In genomic region chr5:108381955-108382783, GRCh38 we compare ENCODE assay signal across 8 cellular contexts. TPM values are rescaled to one million over a fixed set of nuclear protein-coding genes. Genes with fewer than 3 reads are reported as not detected.
DNase-seq lines count a peak whose midpoint lies in the region; ATAC-seq and TF ChIP-seq lines count a peak whose summit lies in the region.

FBXL17 (minus strand) TSS chr5:108382098.

- peak; percentile 58; the same call in 1 of the 2 replicates for TF ChIP-seq EP300 in Ishikawa (IDR thresholded peaks at IDR 0.05; ENCODE audit: borderline replicate concordance)

- H3K9me3 ChIP-seq in muscle layer of colon (ENCODE audit: low read length), result no peaks in the 10 kb centered on the region

- no peak for TF ChIP-seq RAD21 in Ishikawa (IDR thresholded peaks at IDR 0.05; ENCODE audit: low read depth)

- peaks cover 4% of the 10 kb centered on the region for H3K9me3 Mint-ChIP-seq in activated T-cell treated with anti-CD3 and anti-CD28 coated beads, Interleukin-2, amount 50 U/mL, for 4 hours

- H3K4me1 ChIP-seq in muscle layer of colon (ENCODE audit: insufficient read depth, low read length), result peaks cover 19% of the 10 kb centered on the region

- no peaks in the 10 kb centered on the region for H3K27me3 Mint-ChIP-seq in activated T-cell treated with anti-CD3 and anti-CD28 coated beads, Interleukin-2, amount 50 U/mL, for 4 hours (ENCODE audit: low read depth)

- H3K36me3 Mint-ChIP-seq in activated T-cell treated with anti-CD3 and anti-CD28 coated beads, Interleukin-2, amount 50 U/mL, for 4 hours (ENCODE audit: insufficient read depth), result peaks cover 8% of the 10 kb centered on the region

- peak within 1 kb of the TSS; percentile 94 for H3K4me3 Mint-ChIP-seq in activated T-cell treated with anti-CD3 and anti-CD28 coated beads, Interleukin-2, amount 50 U/mL, for 4 hours

- peak within 1 kb of the TSS; percentile 59 for H3K9ac ChIP-seq in muscle layer of colon (ENCODE audit: low read length)

- DNase-seq in DMS153 (lab: John Stamatoyannopoulos, UW), result peak; percentile 83
- peak; percentile 83 for DNase-seq in activated T-cell treated with anti-CD3 and anti-CD28 coated beads, Interleukin-2, amount 50 U/mL, for 4 hours
- peak; percentile 83 to 88 for DNase-seq in stimulated activated CD8-positive, alpha-beta memory T cell treated with anti-CD3 and anti-CD28 coated beads, Interleukin-7, amount 100 ng/mL, for 4 hours (ENCODE audit: low read depth in 2 of 2)

- H3K4me3 ChIP-seq in muscle layer of colon (ENCODE audit: low read depth in 1 of 2, low read length in 2 of 2), result peak within 1 kb of the TSS; percentile 54 to 88

- peak within 1 kb of the TSS; percentile 98 for H3K27ac ChIP-seq in muscle layer of colon (ENCODE audit: low read depth, low read length)

- no peaks in the 10 kb centered on the region for H3K27me3 ChIP-seq in muscle layer of colon (ENCODE audit: control insufficient read depth in 1 of 2, insufficient read depth in 2 of 2, low read length in 2 of 2)

- ATAC-seq in GM21576 (IDR thresholded peaks at IDR 0.05; ENCODE audit: unreplicated experiment), result peak; percentile 74
- peak; percentile 76 to 78 for ATAC-seq in activated T-cell treated with anti-CD3 and anti-CD28 coated beads, Interleukin-2, amount 50 U/mL, for 4 hours
- peak; percentile 92 for ATAC-seq in esophagus mucosa

- peaks cover 34% of the 10 kb centered on the region for H3K4me1 Mint-ChIP-seq in activated T-cell treated with anti-CD3 and anti-CD28 coated beads, Interleukin-2, amount 50 U/mL, for 4 hours (ENCODE audit: low read depth)

- H3K36me3 ChIP-seq in muscle layer of colon (ENCODE audit: insufficient read depth, low read length), result no peaks in the 10 kb centered on the region

TF ChIP-seq in Ishikawa, 13 proteins besides CTCF, POLR2A, EP300 and RAD21:
- no peak for TF ChIP-seq TEAD4 (IDR thresholded peaks at IDR 0.05)
- TF ChIP-seq YY1 (IDR thresholded peaks at IDR 0.05; ENCODE audit: low read depth), result peak; percentile 23; the same call in 1 of the 2 replicates
- no peak for TF ChIP-seq REST (IDR thresholded peaks at IDR 0.05; ENCODE audit: low read depth)
- peak; percentile 66; the same call in 1 of the 2 replicates for TF ChIP-seq TCF12 (IDR thresholded peaks at IDR 0.05; ENCODE audit: low read depth)
- TF ChIP-seq CEBPB (IDR thresholded peaks at IDR 0.05), result no peak
- TF ChIP-seq USF1 (IDR thresholded peaks at IDR 0.05), result peak; percentile 73
- TF ChIP-seq EGR1 (IDR thresholded peaks at IDR 0.05), result no peak
- peak; percentile 7; the same call in 1 of the 2 replicates for TF ChIP-seq NFIC (IDR thresholded peaks at IDR 0.05)
- peak; percentile 56; the same call in 1 of the 2 replicates for TF ChIP-seq CREB1 (IDR thresholded peaks at IDR 0.05; ENCODE audit: low read depth)
- TF ChIP-seq MAX (IDR thresholded peaks at IDR 0.05), result peak; percentile 98
- TF ChIP-seq ZBTB7A (IDR thresholded peaks at IDR 0.05; ENCODE audit: low read depth), result no peak
- peak; percentile 51 for TF ChIP-seq TAF1 (IDR thresholded peaks at IDR 0.05; ENCODE audit: low read depth)
- TF ChIP-seq FOXM1 (IDR thresholded peaks at IDR 0.05; ENCODE audit: borderline replicate concordance, low read depth), result no peak
TF ChIP-seq in Ishikawa: peak in this region for 7.

TF ChIP-seq in PFSK-1, 5 proteins besides CTCF, POLR2A, EP300 and RAD21:
- TF ChIP-seq SIN3A (IDR thresholded peaks at IDR 0.05; ENCODE audit: borderline replicate concordance, insufficient read depth, low read length) (no peak), TAF1 (IDR thresholded peaks at IDR 0.05; ENCODE audit: borderline replicate concordance, insufficient read depth, low read length) (peak; percentile 71; the same call in 1 of the 2 replicates), FOXP2 (optimal IDR thresholded peaks at IDR 0.05; ENCODE audit: borderline replicate concordance, extremely low read depth, extremely low read length, insufficient read depth) (peak; percentile 64)
TF ChIP-seq in PFSK-1: peak in this region for 2.

RNA-seq across cellular contexts. Expression of gene FBXL17, which starts in this region (rescaled TPM):
- 3.0 TPM for polyA plus RNA-seq in PFSK-1 (2012; ENCODE audit: insufficient read length, low read depth)
- 1 to 10 TPM; 5.9 to 6.6 (median 6.5) TPM for total RNA-seq in activated T-cell treated with anti-CD3 and anti-CD28 coated beads, Interleukin-2, amount 50 U/mL, for 4 hours
- total RNA-seq in esophagus mucosa, result 13.0 TPM

Comparison
In these comparisons a context has a peak if more than half of its experiments do, and no peak if none do; other contexts are left out.
1. Peak in every context shown above with its lines: DNase-seq, ATAC-seq, H3K4me3 ChIP-seq and H3K27ac ChIP-seq.